33 cellular contexts compared by ENCODE assay signal in genomic region chr6:148881593-148882311, GRCh38.
"Had no signal": no experiment of that assay in that cellular context is flagged by ENCODE, and none has a peak within 500 bp of the region (broad histone marks: within the 10 kb centered on the region; RNA-seq: fewer than 3 reads in every experiment).

No MANE protein-coding gene starts in this region.

- H3K9me3 ChIP-seq: ascending aorta, breast epithelium, colonic mucosa, esophagus muscularis mucosa, gastrocnemius medialis, heart right ventricle had no signal

- H3K4me1 ChIP-seq: colonic mucosa, gastrocnemius medialis, heart right ventricle had no signal

- H3K36me3 Mint-ChIP-seq: activated CD8-positive, alpha-beta memory T cell treated with anti-CD3 and anti-CD28 coated beads, Interleukin-2, amount 10 ng/mL, durations not matched to agents 7 days and 5 days; activated naive CD4-positive, alpha-beta T cell treated with anti-CD3 and anti-CD28 coated beads, Interleukin-2, amount 10 ng/mL, durations not matched to agents 7 days and 5 days; activated naive CD4-positive, alpha-beta T cell treated with anti-CD3 and anti-CD28 coated beads, Interleukin-2, amount 50 U/mL, for 72 hours; activated naive CD8-positive, alpha-beta T cell treated with anti-CD3 and anti-CD28 coated beads, Interleukin-2, amount 10 ng/mL, durations not matched to agents 7 days and 5 days; brain had no signal

- H3K9me3 Mint-ChIP-seq: activated naive CD4-positive, alpha-beta T cell treated with anti-CD3 and anti-CD28 coated beads, Interleukin-2, amount 10 ng/mL, durations not matched to agents 7 days and 5 days; activated naive CD4-positive, alpha-beta T cell treated with anti-CD3 and anti-CD28 coated beads, Interleukin-2, amount 50 U/mL, for 72 hours; activated naive CD8-positive, alpha-beta T cell treated with anti-CD3 and anti-CD28 coated beads, Interleukin-2, amount 10 ng/mL, durations not matched to agents 7 days and 5 days; activated T-helper 1 cell treated with anti-CD3 and anti-CD28 coated beads, Interleukin-12 subunit alpha, Interleukin-12 subunit beta, Interleukin-2, Interleukin-4 antibody, amounts not matched to agents 30 ng/mL and 10 ng/mL and 1 ng/mL, durations not matched to agents 14 hours and 24 hours and 36 hours; activated T-helper 2 cell treated with anti-CD3 and anti-CD28 coated beads, Interferon-gamma antibody, Interleukin-2, Interleukin-4, amounts not matched to agents 10 μg/mL and 5 μg/mL and 100 μg/mL, durations not matched to agents 14 hours and 24 hours and 36 hours; brain; endodermal cell; WTC11 had no signal

- H3K4me3 Mint-ChIP-seq: activated CD8-positive, alpha-beta memory T cell treated with anti-CD3 and anti-CD28 coated beads, Interleukin-2, amount 10 ng/mL, durations not matched to agents 7 days and 5 days; activated CD8-positive, alpha-beta T cell treated with anti-CD3 and anti-CD28 coated beads, Interleukin-2, amount 10 ng/mL, durations not matched to agents 7 days and 5 days; activated naive CD4-positive, alpha-beta T cell treated with anti-CD3 and anti-CD28 coated beads, Interleukin-2, amount 10 ng/mL, durations not matched to agents 7 days and 5 days; activated naive CD8-positive, alpha-beta T cell treated with anti-CD3 and anti-CD28 coated beads, Interleukin-2, amount 10 ng/mL, durations not matched to agents 7 days and 5 days; activated T-helper 1 cell treated with anti-CD3 and anti-CD28 coated beads, Interleukin-12 subunit alpha, Interleukin-12 subunit beta, Interleukin-2, Interleukin-4 antibody, amounts not matched to agents 30 ng/mL and 10 ng/mL and 1 ng/mL, durations not matched to agents 14 hours and 24 hours and 36 hours; brain; endodermal cell; WTC11 had no signal

- H3K27ac Mint-ChIP-seq: activated CD8-positive, alpha-beta memory T cell treated with anti-CD3 and anti-CD28 coated beads, Interleukin-2, amount 10 ng/mL, durations not matched to agents 7 days and 5 days; activated CD8-positive, alpha-beta T cell treated with anti-CD3 and anti-CD28 coated beads, Interleukin-2, amount 10 ng/mL, durations not matched to agents 7 days and 5 days; activated naive CD4-positive, alpha-beta T cell treated with anti-CD3 and anti-CD28 coated beads, Interleukin-2, amount 10 ng/mL, durations not matched to agents 7 days and 5 days; activated naive CD4-positive, alpha-beta T cell treated with anti-CD3 and anti-CD28 coated beads, Interleukin-2, amount 50 U/mL, for 72 hours; activated naive CD8-positive, alpha-beta T cell treated with anti-CD3 and anti-CD28 coated beads, Interleukin-2, amount 10 ng/mL, durations not matched to agents 7 days and 5 days; activated T-helper 1 cell treated with anti-CD3 and anti-CD28 coated beads, Interleukin-12 subunit alpha, Interleukin-12 subunit beta, Interleukin-2, Interleukin-4 antibody, amounts not matched to agents 30 ng/mL and 10 ng/mL and 1 ng/mL, durations not matched to agents 14 hours and 24 hours and 36 hours; activated T-helper 2 cell treated with anti-CD3 and anti-CD28 coated beads, Interferon-gamma antibody, Interleukin-2, Interleukin-4, amounts not matched to agents 10 μg/mL and 5 μg/mL and 100 μg/mL, durations not matched to agents 14 hours and 24 hours and 36 hours; brain; endodermal cell; WTC11 had no signal

- H3K4me3 ChIP-seq: ascending aorta, breast epithelium, cardiac muscle cell, colonic mucosa, esophagus muscularis mucosa, gastrocnemius medialis, heart right ventricle had no signal

- H3K27me3 ChIP-seq: ascending aorta, breast epithelium, cardiac muscle cell, colonic mucosa, esophagus muscularis mucosa, foreskin keratinocyte, gastrocnemius medialis, heart right ventricle had no signal

- DNase-seq: activated CD4-positive, alpha-beta T cell treated with anti-CD3 and anti-CD28 coated beads for 48 hours; activated CD4-positive, alpha-beta T cell treated with anti-CD3 and anti-CD28 coated beads, Interleukin-2, amount 50 U/mL, for 1 hour; activated CD4-positive, alpha-beta T cell treated with anti-CD3 and anti-CD28 coated beads, Interleukin-2, amount 50 U/mL, for 48 hours; activated CD8-positive, alpha-beta memory T cell treated with anti-CD3 and anti-CD28 coated beads, Interleukin-2, amount 10 ng/mL, durations not matched to agents 7 days and 5 days; activated CD8-positive, alpha-beta memory T cell treated with anti-CD3 and anti-CD28 coated beads, Interleukin-2, amount 50 U/mL, for 4 hours; activated CD8-positive, alpha-beta T cell treated with anti-CD3 and anti-CD28 coated beads, Interleukin-2, amount 10 ng/mL, durations not matched to agents 7 days and 5 days; activated effector memory CD4-positive, alpha-beta T cell treated with anti-CD3 and anti-CD28 coated beads, Interleukin-2, amount 50 U/mL, for 16 hours; activated naive CD4-positive, alpha-beta T cell treated with anti-CD3 and anti-CD28 coated beads, Interleukin-2, amount 10 ng/mL, durations not matched to agents 7 days and 5 days; activated naive CD8-positive, alpha-beta T cell treated with anti-CD3 and anti-CD28 coated beads, Interleukin-2, amount 10 ng/mL, durations not matched to agents 7 days and 5 days; activated T-cell treated with anti-CD3 and anti-CD28 coated beads, Interleukin-2, amount 50 U/mL, for 1 hour; activated T-cell treated with anti-CD3 and anti-CD28 coated beads, Interleukin-2, amount 50 U/mL, for 48 hours; central memory CD4-positive, alpha-beta T cell; cerebellar nuclear complex; colonic mucosa; effector memory CD4-positive, alpha-beta T cell; endodermal cell; erythroblast; foreskin keratinocyte; gastrocnemius medialis; heart right ventricle; T-helper 1 cell; T-helper 2 cell had no signal

- H3K27ac ChIP-seq: ascending aorta, breast epithelium, cardiac muscle cell, colonic mucosa, esophagus muscularis mucosa, foreskin keratinocyte, gastrocnemius medialis, heart right ventricle, VCaP had no signal

- H3K27me3 Mint-ChIP-seq: activated CD8-positive, alpha-beta memory T cell treated with anti-CD3 and anti-CD28 coated beads, Interleukin-2, amount 10 ng/mL, durations not matched to agents 7 days and 5 days; activated naive CD4-positive, alpha-beta T cell treated with anti-CD3 and anti-CD28 coated beads, Interleukin-2, amount 10 ng/mL, durations not matched to agents 7 days and 5 days; activated naive CD8-positive, alpha-beta T cell treated with anti-CD3 and anti-CD28 coated beads, Interleukin-2, amount 10 ng/mL, durations not matched to agents 7 days and 5 days had no signal

- H3K4me1 Mint-ChIP-seq: activated naive CD4-positive, alpha-beta T cell treated with anti-CD3 and anti-CD28 coated beads, Interleukin-2, amount 10 ng/mL, durations not matched to agents 7 days and 5 days; activated naive CD8-positive, alpha-beta T cell treated with anti-CD3 and anti-CD28 coated beads, Interleukin-2, amount 10 ng/mL, durations not matched to agents 7 days and 5 days had no signal

- ATAC-seq: activated CD4-positive, CD25-positive, alpha-beta regulatory T cell treated with anti-CD3 and anti-CD28 coated beads, Interleukin-2, amount 50 U/mL, for 24 hours; activated CD8-positive, alpha-beta memory T cell treated with anti-CD3 and anti-CD28 coated beads, Interleukin-2, amount 10 ng/mL, durations not matched to agents 7 days and 5 days; activated CD8-positive, alpha-beta T cell treated with anti-CD3 and anti-CD28 coated beads, Interleukin-2, amount 10 ng/mL, durations not matched to agents 7 days and 5 days; activated naive CD4-positive, alpha-beta T cell treated with anti-CD3 and anti-CD28 coated beads, Interleukin-2, amount 50 U/mL, for 72 hours; foreskin keratinocyte; gastrocnemius medialis; heart right ventricle; WTC11 had no signal

- H3K36me3 ChIP-seq: ascending aorta, breast epithelium, cardiac muscle cell, colonic mucosa, esophagus muscularis mucosa, gastrocnemius medialis, heart right ventricle had no signal
